2 cellular contexts compared by ENCODE assay signal in genomic region chr1:9625030-9625429, GRCh38.
TF ChIP-seq lines count a peak whose summit lies in the region.

No MANE protein-coding gene starts in this region.

TF ChIP-seq in WTC11, 78 proteins besides CTCF, POLR2A, EP300 and RAD21:
- 0 out of 2 replicates have a peak, but pooled peaks have one; percentile 57 for TF ChIP-seq ZNF121 (CRISPR knock-in tag; IDR thresholded peaks at IDR 0.05)

TF ChIP-seq in K562, 482 proteins besides CTCF, POLR2A, EP300 and RAD21:
- peak; percentile 28; the same call in 1 of the 2 replicates for TF ChIP-seq BCOR (IDR thresholded peaks at IDR 0.05)
- peak; percentile 88 for TF ChIP-seq ZNF121 (CRISPR knock-in tag; conservative IDR thresholded peaks at IDR 0.05)
